21 cellular contexts compared by ENCODE assay signal in the genomic region with DNA sequence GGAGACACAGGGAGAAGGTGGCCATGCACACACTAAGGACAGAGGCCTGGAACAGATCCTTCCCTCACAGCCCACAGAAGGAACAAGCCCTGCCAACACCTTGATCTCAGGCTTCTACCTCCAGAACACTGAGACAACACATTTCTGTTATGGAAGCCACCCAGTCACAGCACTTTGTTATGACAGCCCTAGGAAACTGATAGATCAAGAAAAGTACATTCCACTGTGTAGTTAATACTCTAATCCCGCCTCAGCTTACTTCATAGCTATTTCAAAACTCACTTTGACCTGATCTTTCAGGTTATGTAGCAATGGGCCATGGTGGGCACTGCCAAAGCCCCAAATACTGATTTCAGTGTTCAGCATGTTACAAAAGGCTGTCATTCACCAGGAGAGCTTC.
"Had no signal": no experiment of that assay in that cellular context is flagged by ENCODE, and none has a peak within 500 bp of the region (broad histone marks: within the 10 kb centered on the region; RNA-seq: fewer than 3 reads in every experiment).

No MANE protein-coding gene starts in this region.

- ATAC-seq: heart right ventricle; naive thymus-derived CD8-positive, alpha-beta T cell had no signal

- H3K27me3 Mint-ChIP-seq: dendritic cell treated with granulocyte-macrophage colony-stimulating factor and Interleukin-4, amounts not matched to agents 40 ng/mL and 50 ng/mL, for 4 days had no signal

- FAIRE-seq: bronchial epithelial cell, pancreas, small intestine had no signal

- H3K9me3 Mint-ChIP-seq: dendritic cell treated with granulocyte-macrophage colony-stimulating factor and Interleukin-4, amounts not matched to agents 40 ng/mL and 50 ng/mL, for 4 days had no signal

- H3K36me3 Mint-ChIP-seq: activated naive CD8-positive, alpha-beta T cell; immature natural killer cell; naive thymus-derived CD8-positive, alpha-beta T cell had no signal

- H3K27ac Mint-ChIP-seq: activated naive CD8-positive, alpha-beta T cell; dendritic cell treated with granulocyte-macrophage colony-stimulating factor and Interleukin-4, amounts not matched to agents 40 ng/mL and 50 ng/mL, for 4 days; immature natural killer cell; naive thymus-derived CD8-positive, alpha-beta T cell; stimulated activated naive CD8-positive, alpha-beta T cell treated with anti-CD3 and anti-CD28 coated beads, Interleukin-15, Interleukin-2, amounts not matched to agents 100 ng/mL and 50 ng/mL, for 24 hours had no signal

- DNase-seq: activated CD4-positive, alpha-beta T cell treated with anti-CD3 and anti-CD28 coated beads, Interleukin-2, amount 50 U/mL, for 4 hours; activated gamma-delta T cell treated with Interleukin-2 at 50 U/mL for 16 hours; cerebellar nuclear complex; erythroblast; heart right ventricle; immature natural killer cell; mesenchymal stem cell; naive thymus-derived CD8-positive, alpha-beta T cell; pancreas; right lobe of liver; small intestine; stimulated activated CD4-positive, alpha-beta T cell treated with anti-CD3 and anti-CD28 coated beads, Interleukin-15, amount 100 ng/mL, for 24 hours; stimulated activated CD4-positive, alpha-beta T cell treated with anti-CD3 and anti-CD28 coated beads, Interleukin-2, amount 100 ng/mL, for 48 hours; T-helper 2 cell; transverse colon had no signal

- H3K27ac ChIP-seq: heart right ventricle, neutrophil, pancreas, right lobe of liver, vagina had no signal

- H3K4me1 Mint-ChIP-seq: immature natural killer cell; naive thymus-derived CD8-positive, alpha-beta T cell had no signal

- H3K4me3 Mint-ChIP-seq: activated naive CD8-positive, alpha-beta T cell; dendritic cell treated with granulocyte-macrophage colony-stimulating factor and Interleukin-4, amounts not matched to agents 40 ng/mL and 50 ng/mL, for 4 days; immature natural killer cell; naive thymus-derived CD8-positive, alpha-beta T cell; stimulated activated naive CD8-positive, alpha-beta T cell treated with anti-CD3 and anti-CD28 coated beads, Interleukin-15, Interleukin-2, amounts not matched to agents 100 ng/mL and 50 ng/mL, for 24 hours had no signal
